In the genomic region with DNA sequence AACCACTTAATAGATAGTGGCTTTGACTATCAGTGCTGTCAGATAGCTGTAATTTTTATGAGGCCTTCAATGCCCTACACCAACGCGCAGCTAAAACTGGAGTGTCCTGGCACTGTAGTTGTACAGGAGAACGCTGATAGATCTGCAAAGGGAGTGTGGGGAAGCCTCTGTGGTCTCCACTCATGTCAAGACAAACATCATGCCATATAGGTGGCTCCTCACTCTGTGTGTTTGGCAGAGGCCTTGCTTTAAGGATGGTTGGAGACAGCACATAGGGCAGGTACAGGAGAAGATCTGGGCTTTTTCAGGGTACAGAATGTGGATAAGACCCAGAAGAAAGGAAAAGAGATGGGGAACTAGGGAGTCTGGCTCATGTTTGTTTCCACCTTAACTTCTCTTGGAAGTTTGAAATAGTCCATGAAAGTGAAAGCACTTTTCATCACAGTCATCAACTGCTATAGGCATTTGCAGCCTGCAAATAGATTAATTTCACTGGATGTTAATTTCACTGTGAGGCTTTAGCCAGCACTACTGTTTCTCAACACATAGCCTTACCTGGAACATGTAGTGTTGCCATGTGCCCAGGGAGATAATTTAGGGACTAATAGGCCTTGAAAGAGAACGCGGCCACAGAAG, we compare ENCODE assay signal across 30 cellular contexts.
DNase-seq lines count a peak whose midpoint lies in the region; ATAC-seq, FAIRE-seq and TF ChIP-seq lines count a peak whose summit lies in the region.
"Had no signal": no experiment of that assay in that cellular context is flagged by ENCODE, and none has a peak within 500 bp of the region (broad histone marks: within the 10 kb centered on the region; RNA-seq: fewer than 3 reads in every experiment).

No MANE protein-coding gene starts in this region.

- peak overlapping the region; percentile 32 for H3K4me2 ChIP-seq in Loucy (ENCODE audit: low read depth, low read length, poor library complexity, severe bottlenecking)

- H3K36me3 Mint-ChIP-seq in CD8-positive, alpha-beta T cell, result no peaks in the 10 kb centered on the region

- POLR2A ChIA-PET in CD8-positive, alpha-beta T cell (lab: Charles Lee), result no interaction called here

- H3K4me3 Mint-ChIP-seq in CD8-positive, alpha-beta T cell, result no peak overlapping the region
- H3K4me3 Mint-ChIP-seq: activated CD4-positive, alpha-beta T cell treated with anti-CD3 and anti-CD28 coated beads, Interleukin-2, amount 10 ng/mL, durations not matched to agents 7 days and 5 days; activated naive CD8-positive, alpha-beta T cell treated with anti-CD3 and anti-CD28 coated beads for 36 hours; activated T-cell treated with anti-CD3 and anti-CD28 coated beads, Interleukin-2, amount 50 U/mL, for 24 hours; CD4-positive, alpha-beta T cell; naive B cell; WTC11 had no signal

- H3K27me3 ChIP-seq in CD8-positive, alpha-beta T cell (ENCODE audit: insufficient read depth, low read length), result no peaks in the 10 kb centered on the region
- H3K27me3 ChIP-seq in Loucy (ENCODE audit: insufficient read depth, low read length, poor library complexity, severe bottlenecking), result no peaks in the 10 kb centered on the region
- H3K27me3 ChIP-seq in prostate gland (replicated peaks; ENCODE audit: insufficient read depth), result no peaks in the 10 kb centered on the region
- H3K27me3 ChIP-seq: neutrophil, SJCRH30 had no signal

- FAIRE-seq in urothelium cell line (lab: Jason Lieb, UNC), result no peak
- FAIRE-seq: colon, HTR-8/SVneo had no signal

- no peak for TF ChIP-seq POLR2A in prostate gland (IDR thresholded peaks at IDR 0.05)

- H2AFZ ChIP-seq in Loucy (ENCODE audit: low read length), result peak overlapping the region; percentile 59

- intact Hi-C loops in CD8-positive, alpha-beta T cell (cut with DNase I, micrococcal nuclease), result no loop called here
- intact Hi-C loops in prostate gland (cut with DNase I), result no loop called here

- peaks cover 2% of the 10 kb centered on the region for H3K9me3 Mint-ChIP-seq in CD8-positive, alpha-beta T cell
- H3K9me3 Mint-ChIP-seq: CD4-positive, alpha-beta T cell had no signal

- no peaks in the 10 kb centered on the region for H3K79me2 ChIP-seq in Loucy (ENCODE audit: insufficient read depth, low read length)

- H4K20me1 ChIP-seq in Loucy (ENCODE audit: insufficient read depth, low read length, poor library complexity, severe bottlenecking), result no peaks in the 10 kb centered on the region

- no peak overlapping the region for H3K4me3 ChIP-seq in CD8-positive, alpha-beta T cell (ENCODE audit: low read depth, low read length)
- H3K4me3 ChIP-seq in Loucy (ENCODE audit: low read length, poor library complexity, severe bottlenecking) (no peak overlapping the region), prostate gland (no peak overlapping the region)
- H3K4me3 ChIP-seq: psoas muscle, SJCRH30 had no signal

- no peak for TF ChIP-seq CTCF in CD8-positive, alpha-beta T cell (IDR thresholded peaks at IDR 0.05)
- TF ChIP-seq CTCF in Loucy (conservative IDR thresholded peaks at IDR 0.05; ENCODE audit: low read length) (no peak), prostate gland (IDR thresholded peaks at IDR 0.05) (no peak)

- H3K27ac ChIP-seq in CD8-positive, alpha-beta T cell (ENCODE audit: low read depth, low read length), result no peak overlapping the region
- H3K27ac ChIP-seq in prostate gland, result peak overlapping the region; percentile 66 to 89
- H3K27ac ChIP-seq: neutrophil, psoas muscle, SJCRH30 had no signal

- H3K4me1 ChIP-seq in CD8-positive, alpha-beta T cell (ENCODE audit: insufficient read depth, low read length), result peaks cover 7% of the 10 kb centered on the region
- H3K4me1 ChIP-seq in Loucy (ENCODE audit: insufficient read depth, low read length, poor library complexity, severe bottlenecking), result peaks cover 25% of the 10 kb centered on the region
- peaks cover 10% of the 10 kb centered on the region for H3K4me1 ChIP-seq in prostate gland (replicated peaks)
- H3K4me1 ChIP-seq: psoas muscle had no signal

- 74% methylated on average over 5 of the region's 5 CpGs for WGBS in prostate gland

- CTCF ChIA-PET in CD8-positive, alpha-beta T cell (lab: Charles Lee), result no interaction called here

- no peaks in the 10 kb centered on the region for H3K9me2 ChIP-seq in Loucy (replicated peaks; ENCODE audit: low read depth, low read length)

- no peaks in the 10 kb centered on the region for H3F3A ChIP-seq in Loucy (ENCODE audit: low read depth)

- H3K4me1 Mint-ChIP-seq in CD8-positive, alpha-beta T cell (ENCODE audit: low read depth), result peaks cover 24% of the 10 kb centered on the region

- H3K36me3 ChIP-seq in CD8-positive, alpha-beta T cell (ENCODE audit: insufficient read depth, low read length), result no peaks in the 10 kb centered on the region
- H3K36me3 ChIP-seq in Loucy (ENCODE audit: insufficient read depth, low read length) (no peaks in the 10 kb centered on the region), prostate gland (no peaks in the 10 kb centered on the region)
- H3K36me3 ChIP-seq: neutrophil, SJCRH30 had no signal

- DNase-seq in CD8-positive, alpha-beta T cell, result no peak
- DNase-seq in prostate gland (ENCODE audit: low spot score) (no peak), germinal center (ENCODE audit: low spot score) (no peak), SW 1271 (lab: John Stamatoyannopoulos, UW) (no peak), urothelium cell line (ENCODE audit: low spot score) (no peak)
- no peak for DNase-seq in stimulated activated CD4-positive, alpha-beta T cell treated with anti-CD3 and anti-CD28 coated beads, Interleukin-12 subunit alpha, Interleukin-12 subunit beta, amount 100 ng/mL, for 4 hours
- DNase-seq: activated CD4-positive, alpha-beta T cell treated with anti-CD3 and anti-CD28 coated beads, Interleukin-2, amount 10 ng/mL, durations not matched to agents 7 days and 5 days; activated effector memory CD4-positive, alpha-beta T cell treated with anti-CD3 and anti-CD28 coated beads, Interleukin-2, amount 50 U/mL, for 16 hours; activated naive CD8-positive, alpha-beta T cell treated with anti-CD3 and anti-CD28 coated beads for 36 hours; activated T-cell treated with anti-CD3 and anti-CD28 coated beads, Interleukin-2, amount 50 U/mL, for 24 hours; anterior cingulate cortex; CD4-positive, alpha-beta T cell; EL; H7; hippocampal formation; Karpas-422; naive B cell; NCI-H1436 treated with DMSO at 0.1 percent for 48 hours; NCI-H2107; NCI-H774; psoas muscle; SJCRH30; stimulated activated naive CD4-positive, alpha-beta T cell; T1000 had no signal

- H3K27me3 Mint-ChIP-seq in CD8-positive, alpha-beta T cell (ENCODE audit: low read depth), result no peaks in the 10 kb centered on the region
- H3K27me3 Mint-ChIP-seq: activated CD4-positive, alpha-beta T cell treated with anti-CD3 and anti-CD28 coated beads, Interleukin-2, amount 10 ng/mL, durations not matched to agents 7 days and 5 days; activated naive CD8-positive, alpha-beta T cell treated with anti-CD3 and anti-CD28 coated beads for 36 hours; activated T-cell treated with anti-CD3 and anti-CD28 coated beads, Interleukin-2, amount 50 U/mL, for 24 hours; CD4-positive, alpha-beta T cell had no signal

- ATAC-seq in CD8-positive, alpha-beta T cell, result no peak
- ATAC-seq in esophagus mucosa, result peak; percentile 27
- ATAC-seq: psoas muscle had no signal

- H3K9me3 ChIP-seq in CD8-positive, alpha-beta T cell (ENCODE audit: low read length), result no peaks in the 10 kb centered on the region
- H3K9me3 ChIP-seq in Loucy (ENCODE audit: insufficient read depth, low read depth, low read length) (peaks cover 10% of the 10 kb centered on the region; the same call in 1 of the 2 replicates), prostate gland (no peaks in the 10 kb centered on the region)
- H3K9me3 ChIP-seq: neutrophil, psoas muscle, SJCRH30 had no signal

- H3K27ac Mint-ChIP-seq in CD8-positive, alpha-beta T cell, result peak overlapping the region; percentile 23
- H3K27ac Mint-ChIP-seq: activated CD4-positive, alpha-beta T cell treated with anti-CD3 and anti-CD28 coated beads, Interleukin-2, amount 10 ng/mL, durations not matched to agents 7 days and 5 days; activated naive CD8-positive, alpha-beta T cell treated with anti-CD3 and anti-CD28 coated beads for 36 hours; activated T-cell treated with anti-CD3 and anti-CD28 coated beads, Interleukin-2, amount 50 U/mL, for 24 hours; CD4-positive, alpha-beta T cell; naive B cell; WTC11 had no signal

- peak overlapping the region; percentile 43 for H3K9ac ChIP-seq in Loucy (ENCODE audit: low read depth, low read length, poor library complexity, severe bottlenecking)
